In the genomic region with DNA sequence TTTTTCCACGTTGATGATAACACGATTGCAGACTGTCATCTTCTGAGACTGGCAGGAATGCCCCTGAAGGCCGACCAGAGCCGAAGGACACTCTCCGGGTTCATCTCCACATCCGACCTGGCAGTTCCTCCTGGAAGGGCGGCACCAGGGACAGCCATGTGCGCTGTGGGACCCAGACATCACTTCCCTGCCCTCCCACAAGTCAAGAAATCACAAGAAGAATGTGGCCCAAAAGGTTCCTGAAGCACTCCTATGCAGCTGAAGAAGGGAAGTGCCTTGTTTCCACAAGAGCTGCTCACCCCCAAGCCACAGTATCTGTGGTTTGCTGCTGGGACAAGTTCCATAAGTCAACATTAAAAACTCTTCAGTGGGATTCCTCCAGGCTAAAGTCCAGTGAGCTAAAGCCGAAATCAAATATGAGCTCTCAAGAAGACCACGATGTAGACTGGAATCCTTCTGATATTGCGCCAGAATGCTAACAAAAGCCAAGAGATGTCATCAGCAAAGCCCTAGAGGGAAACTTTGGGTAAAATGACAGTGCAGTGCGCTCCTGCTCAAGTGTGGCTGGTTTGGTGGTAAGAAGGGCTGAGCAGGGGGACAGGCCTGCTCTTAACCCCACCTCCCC, we compare ENCODE assay signal across 11 cellular contexts. TPM values are rescaled to one million over a fixed set of nuclear protein-coding genes. Genes with fewer than 3 reads are reported as not detected.
DNase-seq lines count a peak whose midpoint lies in the region; ATAC-seq and TF ChIP-seq lines count a peak whose summit lies in the region.
"Had no signal": no experiment of that assay in that cellular context is flagged by ENCODE, and none has a peak within 500 bp of the region (broad histone marks: within the 10 kb centered on the region; RNA-seq: fewer than 3 reads in every experiment).

No MANE protein-coding gene starts in this region.

- peak overlapping the region; percentile 87 for H3K4me2 ChIP-seq in GM23248 (ENCODE audit: unreplicated experiment)

- DNase-seq in GM23248 (peak; percentile 82), WTC11 (ENCODE audit: low spot score) (no peak), iris pigment epithelial cell (ENCODE audit: low read depth) (peak; percentile 63), testis (no peak), NCI-H1417 treated with DMSO at 0.1 percent for 48 hours (lab: John Stamatoyannopoulos, UW) (no peak)
- no peak for DNase-seq in central memory CD4-positive, alpha-beta T cell
- DNase-seq in activated CD4-positive, alpha-beta T cell treated with anti-CD3 and anti-CD28 coated beads, Interleukin-2, amount 50 U/mL, for 48 hours: no peak
- DNase-seq: activated T-cell treated with anti-CD3 and anti-CD28 coated beads, Interleukin-2, amount 50 U/mL, for 4 hours; NCI-H187 treated with DMSO at 0.1 percent for 48 hours; SK-N-SH had no signal

- peaks cover 4% of the 10 kb centered on the region for H3K9me3 Mint-ChIP-seq in WTC11
- H3K9me3 Mint-ChIP-seq: activated T-cell treated with anti-CD3 and anti-CD28 coated beads, Interleukin-2, amount 50 U/mL, for 4 hours had no signal

- peaks cover 74% of the 10 kb centered on the region for H3F3A ChIP-seq in GM23248 (ENCODE audit: insufficient read depth)

- H3K36me3 Mint-ChIP-seq in WTC11: peaks cover 7% of the 10 kb centered on the region

- H3K9me3 ChIP-seq in GM23248 (ENCODE audit: low read depth) (no peaks in the 10 kb centered on the region), stomach smooth muscle (ENCODE audit: control insufficient read depth in 2 of 2, low read length in 2 of 2) (peaks cover 0 to under 1% of the 10 kb centered on the region in 2 donors), testis (no peaks in the 10 kb centered on the region)
- H3K9me3 ChIP-seq: SK-N-SH had no signal

- H3K79me2 ChIP-seq in GM23248 (ENCODE audit: insufficient read depth): peaks cover 90% of the 10 kb centered on the region

- TF ChIP-seq CTCF in WTC11 (IDR thresholded peaks at IDR 0.05) (no peak), testis (IDR thresholded peaks at IDR 0.05) (no peak)

- peak overlapping the region; percentile 67 for H3K27ac Mint-ChIP-seq in WTC11

- no peaks in the 10 kb centered on the region for H3K27me3 Mint-ChIP-seq in WTC11 (ENCODE audit: low read depth)

- H4K20me1 ChIP-seq in GM23248 (ENCODE audit: insufficient read depth): no peaks in the 10 kb centered on the region

- intact Hi-C loops in testis (cut with DNase I; ENCODE audit: low total_unique reads): no loop called here

- H3K4me1 Mint-ChIP-seq in WTC11: peaks cover 42% of the 10 kb centered on the region

- H2AFZ ChIP-seq in GM23248: no peak overlapping the region

- POLR2A ChIA-PET in WTC11 (lab: Charles Lee): no interaction called here

- 32 to 33% methylated on average over 12 of the region's 12 CpGs for WGBS in GM23248 (ENCODE audit: low coverage in 1 of 2, low lambda C conversion rate in 2 of 2, missing lambda C conversion rate in 2 of 2), 2 experiments
- 81 to 89% methylated on average over 11 to 12 of the region's 12 CpGs for WGBS in testis, 2 donors

- ATAC-seq in WTC11: no peak
- ATAC-seq: activated T-cell treated with anti-CD3 and anti-CD28 coated beads, Interleukin-2, amount 50 U/mL, for 4 hours had no signal

- no peaks in the 10 kb centered on the region for H3K9me2 ChIP-seq in GM23248 (ENCODE audit: insufficient read depth)
- H3K9me2 ChIP-seq: SK-N-SH had no signal

- H3K27ac ChIP-seq in GM23248: peak overlapping the region; percentile 93
- peak overlapping the region; percentile 96 for H3K27ac ChIP-seq in stomach smooth muscle (ENCODE audit: low read length)
- H3K27ac ChIP-seq in testis: no peak overlapping the region

- no peaks in the 10 kb centered on the region for H3K36me3 ChIP-seq in GM23248 (ENCODE audit: low read depth)
- H3K36me3 ChIP-seq in stomach smooth muscle (ENCODE audit: control insufficient read depth in 2 of 2, insufficient read depth in 2 of 2, low read length in 2 of 2): no peaks in the 10 kb centered on the region
- H3K36me3 ChIP-seq in testis (ENCODE audit: low read depth, missing control alignments): no peaks in the 10 kb centered on the region

- H3K9ac ChIP-seq in GM23248 (peak overlapping the region; percentile 80), stomach smooth muscle (ENCODE audit: low read length in 2 of 2) (peak overlapping the region; percentile 85 to 86)

- CTCF ChIA-PET in WTC11 (lab: Charles Lee): interaction anchor here (0.9 kb wide), 1 partner anchor 126 kb away, joined by 3 read pairs; no protein-coding TSS in a partner anchor

- H3K4me3 Mint-ChIP-seq in WTC11: no peak overlapping the region
- H3K4me3 Mint-ChIP-seq: activated T-cell treated with anti-CD3 and anti-CD28 coated beads, Interleukin-2, amount 50 U/mL, for 4 hours had no signal

- H3K4me3 ChIP-seq in GM23248 (peak overlapping the region; percentile 61), stomach smooth muscle (ENCODE audit: low read length in 2 of 2) (peak overlapping the region; percentile 65 to 77), testis (no peak overlapping the region)

- H3K4me1 ChIP-seq in GM23248 (ENCODE audit: insufficient read depth): peaks cover 87% of the 10 kb centered on the region
- H3K4me1 ChIP-seq in stomach smooth muscle (ENCODE audit: control insufficient read depth, insufficient read depth, low read length): peaks cover 65% of the 10 kb centered on the region
- H3K4me1 ChIP-seq in testis: peaks cover 33% of the 10 kb centered on the region

- H3K27me3 ChIP-seq in GM23248 (replicated peaks; ENCODE audit: insufficient read depth): no peaks in the 10 kb centered on the region
- no peaks in the 10 kb centered on the region for H3K27me3 ChIP-seq in stomach smooth muscle (ENCODE audit: control insufficient read depth in 1 of 2, insufficient read depth in 2 of 2, low read length in 2 of 2)
- no peaks in the 10 kb centered on the region for H3K27me3 ChIP-seq in testis

- in situ Hi-C loops in GM23248 (cut with MboI): no loop called here

- TF ChIP-seq POLR2A in testis (IDR thresholded peaks at IDR 0.05): no peak

TF ChIP-seq in WTC11, 78 proteins besides CTCF, POLR2A, EP300 and RAD21:
- TF ChIP-seq NFYB (CRISPR knock-in tag; conservative IDR thresholded peaks at IDR 0.05; ENCODE audit: low read depth) (no peak), GABPB1 (CRISPR knock-in tag; IDR thresholded peaks at IDR 0.05) (peak; percentile 97)

RNA-seq across cellular contexts. Expression of a gene that starts 21.2 kb away (rescaled TPM):
- 35.5 and 43.7 TPM in 2 replicates for total RNA-seq in GM23248 (2014; rRNA removed; shearing (Covaris generic))
- polyA plus RNA-seq in GM23248 (2016; fragmentation: Nextera tagmentation; extraction: Ambion mirVana): 36.0 and 36.5 TPM in 2 replicates
- total RNA-seq in WTC11 (2021): 64.1 to 70.5 TPM (median 69.0 TPM) in 3 replicates
- total RNA-seq in testis: 10 to 100 TPM; 43.6 to 45.6 TPM
- 43.5 TPM for polyA plus RNA-seq in testis (ENCODE audit: insufficient read depth, low read depth, low replicate concordance)

Comparison
In these comparisons a context has a peak if more than half of its experiments do, and no peak if none do; other contexts are left out.
1. DNase-seq: peak in GM23248 (single experiment) and iris pigment epithelial cell (single experiment); none in WTC11 (single experiment), central memory CD4-positive, alpha-beta T cell (single experiment), activated CD4-positive, alpha-beta T cell treated with anti-CD3 and anti-CD28 coated beads, Interleukin-2, amount 50 U/mL, for 48 hours (0 of 2), testis (single experiment) and NCI-H1417 treated with DMSO at 0.1 percent for 48 hours (single experiment).
2. H3K27ac ChIP-seq: peak in GM23248 (single experiment) and stomach smooth muscle (single experiment); none in testis (0 of 2).
3. H3K4me3 ChIP-seq: peak in GM23248 (single experiment) and stomach smooth muscle (2 of 2); none in testis (0 of 2).